11 cellular contexts compared by ENCODE assay signal in genomic region chr6:3419624-3420272, GRCh38. TPM values are rescaled to one million over a fixed set of nuclear protein-coding genes. Genes with fewer than 3 reads are reported as not detected.
DNase-seq lines count a peak whose midpoint lies in the region; TF ChIP-seq lines count a peak whose summit lies in the region.
"Had no signal": no experiment of that assay in that cellular context is flagged by ENCODE, and none has a peak within 500 bp of the region (broad histone marks: within the 10 kb centered on the region; RNA-seq: fewer than 3 reads in every experiment).

No MANE protein-coding gene starts in this region.

- 50 to 65% methylated on average over 2 to 3 of the region's 3 CpGs for WGBS in endodermal cell (ENCODE audit: insufficient coverage in 1 of 2, insufficient read length in 1 of 2), 2 experiments
- no CpG with 5 or more reads among the region's 3 CpGs for WGBS in trophoblast cell (ENCODE audit: extremely low coverage, insufficient coverage, insufficient read length)
- WGBS in transverse colon (ENCODE audit: low coverage in 1 of 2), 2 donors, result 43 to 47% methylated on average over 2 to 3 of the region's 3 CpGs

- DNase-seq in EL (peak; percentile 63), NCI-H2029 (lab: John Stamatoyannopoulos, UW) (peak; percentile 86), endodermal cell (no peak), trophoblast cell (peak; percentile 87 to 96), posterior cingulate gyrus (no peak), transverse colon (no peak), nephron progenitor cell (no peak)
- DNase-seq: GDM1, NCI-H446, T-cell had no signal

- H4K91ac ChIP-seq in trophoblast cell (ENCODE audit: low read depth, low read length), result peak overlapping the region; percentile 41

- H2BK12ac ChIP-seq in trophoblast cell (ENCODE audit: low read length), result peak overlapping the region; percentile 91

- H3K79me2 ChIP-seq in trophoblast cell (ENCODE audit: control insufficient read depth, insufficient read depth, low read length, poor library complexity), result peaks cover 3% of the 10 kb centered on the region

- no peak overlapping the region for H2AK5ac ChIP-seq in trophoblast cell (ENCODE audit: low read length)

- no peak for TF ChIP-seq CTCF in endodermal cell (conservative IDR thresholded peaks at IDR 0.05)
- no peak for TF ChIP-seq CTCF in transverse colon (IDR thresholded peaks at IDR 0.05)
- TF ChIP-seq CTCF in nephron progenitor cell (IDR thresholded peaks at IDR 0.05), result no peak

- no peaks in the 10 kb centered on the region for H3K27me3 Mint-ChIP-seq in endodermal cell (ENCODE audit: insufficient read depth)
- H3K27me3 Mint-ChIP-seq in nephron progenitor cell (ENCODE audit: low read depth, poor library complexity), result peaks cover 11% of the 10 kb centered on the region

- H3K27ac ChIP-seq in endodermal cell (ENCODE audit: low read depth, low read length) (no peak overlapping the region), trophoblast cell (ENCODE audit: low read depth, low read length) (peak overlapping the region; percentile 30), transverse colon (peak overlapping the region in 2 of 4 donors; percentile 36 to 37)
- H3K27ac ChIP-seq: neutrophil had no signal

- intact Hi-C loops in posterior cingulate gyrus (cut with DNase I) (no loop called here), transverse colon (cut with DNase I; ENCODE audit: low total_unique reads) (no loop called here)

- H3K14ac ChIP-seq in trophoblast cell (ENCODE audit: low read length), result no peak overlapping the region

- H3K4me3 Mint-ChIP-seq in endodermal cell (peak overlapping the region; percentile 20), nephron progenitor cell (no peak overlapping the region)
- H3K4me3 Mint-ChIP-seq: T-cell had no signal

- no peak overlapping the region for H3K23ac ChIP-seq in trophoblast cell (ENCODE audit: low read length)

- peak overlapping the region; percentile 51 for H3K18ac ChIP-seq in trophoblast cell (ENCODE audit: low read length)

- H3K9ac ChIP-seq in endodermal cell (ENCODE audit: extremely low read depth, low read length, poor library complexity, severe bottlenecking) (peak overlapping the region; percentile 28), trophoblast cell (ENCODE audit: low read length) (no peak overlapping the region)

- no peak overlapping the region for H4K12ac ChIP-seq in trophoblast cell (ENCODE audit: low read depth, low read length)

- no peaks in the 10 kb centered on the region for H3K9me3 Mint-ChIP-seq in endodermal cell
- no peaks in the 10 kb centered on the region for H3K9me3 Mint-ChIP-seq in nephron progenitor cell
- H3K9me3 Mint-ChIP-seq: T-cell had no signal

- peaks cover 29% of the 10 kb centered on the region for H3K4me1 ChIP-seq in endodermal cell (ENCODE audit: control insufficient read depth, insufficient read depth, low read length)
- peaks cover 39% of the 10 kb centered on the region in 2 experiments for H3K4me1 ChIP-seq in trophoblast cell (ENCODE audit: control insufficient read depth in 1 of 2, insufficient read depth in 2 of 2, low read length in 2 of 2)
- H3K4me1 ChIP-seq in transverse colon, result peaks cover 0 to 23% (median 2%) of the 10 kb centered on the region in 4 donors

- H3K27me3 ChIP-seq in endodermal cell (ENCODE audit: control insufficient read depth, insufficient read depth, low read length, poor library complexity, severe bottlenecking), result no peaks in the 10 kb centered on the region
- H3K27me3 ChIP-seq in trophoblast cell (ENCODE audit: insufficient read depth, low read length), result no peaks in the 10 kb centered on the region
- H3K27me3 ChIP-seq in transverse colon, result no peaks in the 10 kb centered on the region

- H3K36me3 ChIP-seq in endodermal cell (ENCODE audit: control insufficient read depth, insufficient read depth, low read length), result no peaks in the 10 kb centered on the region
- peaks cover 0 to 2% of the 10 kb centered on the region in 2 experiments for H3K36me3 ChIP-seq in trophoblast cell (ENCODE audit: control insufficient read depth in 1 of 2, insufficient read depth in 2 of 2, low read length in 2 of 2)
- no peaks in the 10 kb centered on the region for H3K36me3 ChIP-seq in transverse colon
- H3K36me3 ChIP-seq: neutrophil had no signal

- no peak overlapping the region for H3K4me2 ChIP-seq in trophoblast cell (ENCODE audit: low read length)

- no peak overlapping the region for H4K8ac ChIP-seq in trophoblast cell (ENCODE audit: low read depth, low read length)

- no peaks in the 10 kb centered on the region for H3K9me3 ChIP-seq in endodermal cell (ENCODE audit: control insufficient read depth, low read length)
- no peaks in the 10 kb centered on the region for H3K9me3 ChIP-seq in trophoblast cell (ENCODE audit: insufficient read depth, low read depth, low read length)
- H3K9me3 ChIP-seq in transverse colon, result no peaks in the 10 kb centered on the region
- H3K9me3 ChIP-seq: neutrophil had no signal

- in situ Hi-C loops in transverse colon (cut with MboI; ENCODE audit: low pct_ligation_motif_present in 1 of 4, low pct_unique_long_range_greater_than_20kb in 1 of 4, low sequenced_read_pairs in 3 of 4), result no loop called here

- H2AFZ ChIP-seq in trophoblast cell (ENCODE audit: insufficient read depth, low read length, poor library complexity), result no peak overlapping the region

- TF ChIP-seq EP300 in transverse colon (IDR thresholded peaks at IDR 0.05; ENCODE audit: low read depth), result no peak

- H3K27ac Mint-ChIP-seq in endodermal cell, result peak overlapping the region; percentile 85
- no peak overlapping the region for H3K27ac Mint-ChIP-seq in nephron progenitor cell
- H3K27ac Mint-ChIP-seq: T-cell had no signal

- H3K4me3 ChIP-seq in endodermal cell (ENCODE audit: low read length), result peak overlapping the region; percentile 51
- H3K4me3 ChIP-seq in trophoblast cell (ENCODE audit: low read depth, low read length), result peak overlapping the region; percentile 52
- no peak overlapping the region for H3K4me3 ChIP-seq in transverse colon

- peaks cover 85% of the 10 kb centered on the region for H3K4me1 Mint-ChIP-seq in endodermal cell
- H3K4me1 Mint-ChIP-seq in nephron progenitor cell, result peaks cover 95% of the 10 kb centered on the region

- H3K4ac ChIP-seq in trophoblast cell (ENCODE audit: low read depth, low read length), result no peak overlapping the region

- H2BK5ac ChIP-seq in trophoblast cell (ENCODE audit: low read depth, low read length, poor library complexity), result peak overlapping the region; percentile 1

- H2BK120ac ChIP-seq in trophoblast cell (ENCODE audit: insufficient read depth, low read length, poor library complexity), result peak overlapping the region; percentile 44

- peaks cover 6% of the 10 kb centered on the region for H3K79me1 ChIP-seq in trophoblast cell (ENCODE audit: low read length)

- H3K36me3 Mint-ChIP-seq in endodermal cell (ENCODE audit: low read depth) (no peaks in the 10 kb centered on the region), nephron progenitor cell (ENCODE audit: low read depth) (no peaks in the 10 kb centered on the region)
- H3K36me3 Mint-ChIP-seq: T-cell had no signal

- TF ChIP-seq POLR2A in transverse colon (IDR thresholded peaks at IDR 0.05), result no peak

RNA-seq across cellular contexts. Expression of gene SLC22A23, which starts 37.1 kb away (rescaled TPM):
- 10 to 100 TPM; 11.1 to 13.3 TPM for total RNA-seq in endodermal cell
- polyA plus RNA-seq in endodermal cell (2013, experiment 1 of 2), result 21.0 TPM
- 18.4 TPM for polyA plus RNA-seq in endodermal cell (2013, experiment 2 of 2)
- polyA plus RNA-seq in trophoblast cell (2013), result 29.8 and 31.6 TPM in 2 replicates
- total RNA-seq in transverse colon, result 100 to 1,000 TPM in 3 of 4 donors, 10 to 100 TPM in 1; 96.1 to 161 (median 117) TPM

Comparison
In these comparisons a context has a peak if more than half of its experiments do, and no peak if none do; other contexts are left out.
1. DNase-seq: peak in EL (single experiment), NCI-H2029 (single experiment) and trophoblast cell (2 of 2); none in endodermal cell (single experiment), posterior cingulate gyrus (0 of 10), transverse colon (single experiment) and nephron progenitor cell (single experiment).
2. H3K4me3 ChIP-seq: peak in endodermal cell (single experiment) and trophoblast cell (single experiment); none in transverse colon (0 of 4).
3. RNA of gene SLC22A23, which starts 37.1 kb away (total RNA-seq): 96.1 to 161 TPM in transverse colon; 11.1 to 13.3 TPM in endodermal cell; every median in the first group is over 4 times any median in the second.